ENCODE assay signal across 23 cellular contexts in genomic region chr1:11188381-11188780, GRCh38. TPM values are rescaled to one million over a fixed set of nuclear protein-coding genes. Genes with fewer than 3 reads are reported as not detected.
DNase-seq lines count a peak whose midpoint lies in the region; ATAC-seq, FAIRE-seq and TF ChIP-seq lines count a peak whose summit lies in the region.
"Had no signal": no experiment of that assay in that cellular context is flagged by ENCODE, and none has a peak within 500 bp of the region (broad histone marks: within the 10 kb centered on the region; RNA-seq: fewer than 3 reads in every experiment).

No MANE protein-coding gene starts in this region.

- H3K4me2 ChIP-seq in GM12878 (ENCODE audit: control insufficient read depth, insufficient read depth) (no peak overlapping the region), parathyroid adenoma (ENCODE audit: low read length) (no peak overlapping the region)

- POLR2A ChIA-PET in GM12878 (lab: Charles Lee), result no interaction called here

- H4K20me1 ChIP-seq in GM12878 (ENCODE audit: control insufficient read depth, insufficient read depth), result no peaks in the 10 kb centered on the region

- 93% methylated on average over 1 of the region's 1 CpG for WGBS in GM12878 (ENCODE audit: insufficient coverage, insufficient replicate concordance, low lambda C conversion rate, missing lambda C conversion rate)
- 29 to 55% (median 50%) methylated on average over 1 of the region's 1 CpG for WGBS in heart left ventricle, 4 donors

- FAIRE-seq in GM12878 (lab: Jason Lieb, UNC), result no peak
- FAIRE-seq: small intestine had no signal

- H3K79me2 ChIP-seq in GM12878 (ENCODE audit: control insufficient read depth, insufficient read depth, low read length), result no peaks in the 10 kb centered on the region
- H3K79me2 ChIP-seq in parathyroid adenoma, result no peaks in the 10 kb centered on the region

- SMC1A ChIA-PET in GM12878 (lab: Charles Lee; ENCODE audit: uncharacterized antibody, unreplicated experiment), result no interaction called here

- TF ChIP-seq EP300 in GM12878 (IDR thresholded peaks at IDR 0.05; ENCODE audit: borderline replicate concordance in 1 of 2, control insufficient read depth in 1 of 2, low read depth in 2 of 2, low read length in 2 of 2), result no peak

- H3K9ac ChIP-seq in GM12878 (ENCODE audit: control insufficient read depth, insufficient read depth, low read length) (no peak overlapping the region), parathyroid adenoma (no peak overlapping the region)

- DNase-seq in GM03348 (ENCODE audit: low spot score) (peak; percentile 52), GM12878 (ENCODE audit: low read depth, low spot score) (no peak), heart left ventricle (no peak), ascending aorta (ENCODE audit: low spot score in 2 of 2) (no peak), brain microvascular endothelial cell (no peak)
- DNase-seq in activated CD4-positive, alpha-beta T cell treated with anti-CD3 and anti-CD28 coated beads, Interleukin-2, amount 50 U/mL, for 1 hour, result no peak
- DNase-seq in effector CD8-positive, alpha-beta T cell (lab: John Stamatoyannopoulos, UW), result no peak
- DNase-seq: activated CD4-positive, CD25-positive, alpha-beta regulatory T cell treated with anti-CD3 and anti-CD28 coated beads, Interleukin-2, amount 50 U/mL, for 72 hours; activated CD8-positive, alpha-beta memory T cell treated with anti-CD3 and anti-CD28 coated beads, Interleukin-2, amount 10 ng/mL, durations not matched to agents 7 days and 5 days; AML-193; kidney glomerular epithelial cell; mucosa of descending colon; NCI-H187; NCI-H345; SHP77; small intestine; stimulated activated CD4-positive, alpha-beta T cell treated with anti-CD3 and anti-CD28 coated beads, Interleukin-4, amount 100 ng/mL, for 24 hours; T-helper 2 cell had no signal

- H3K9me3 ChIP-seq in GM12878 (replicated peaks; ENCODE audit: control insufficient read depth, insufficient read depth, low read length) (no peaks in the 10 kb centered on the region), heart left ventricle (no peaks in the 10 kb centered on the region), parathyroid adenoma (ENCODE audit: control insufficient read depth, low read length) (no peaks in the 10 kb centered on the region), ascending aorta (no peaks in the 10 kb centered on the region)
- H3K9me3 ChIP-seq: esophagus muscularis mucosa, mucosa of descending colon, suprapubic skin had no signal

- no peak overlapping the region for H2AFZ ChIP-seq in GM12878 (ENCODE audit: control insufficient read depth, low read depth, low read length)
- H2AFZ ChIP-seq in parathyroid adenoma, result peak overlapping the region; percentile 59

- RAD21 ChIA-PET in GM12878 (lab: Charles Lee; ENCODE audit: unreplicated experiment), result no interaction called here

- H3K4me3 ChIP-seq in GM12878 (no peak overlapping the region), heart left ventricle (no peak overlapping the region), parathyroid adenoma (ENCODE audit: low read depth, low read length) (no peak overlapping the region), ascending aorta (no peak overlapping the region), brain microvascular endothelial cell (ENCODE audit: low read depth, low read length) (no peak overlapping the region)
- H3K4me3 ChIP-seq: esophagus muscularis mucosa, mucosa of descending colon, suprapubic skin had no signal

- H3K27ac ChIP-seq in GM12878 (ENCODE audit: control insufficient read depth, insufficient read depth) (no peak overlapping the region), heart left ventricle (peak overlapping the region in 1 of 12 donors; percentile 13), parathyroid adenoma (peak overlapping the region; percentile 79), ascending aorta (peak overlapping the region in 1 of 2 donors; percentile 9), brain microvascular endothelial cell (no peak overlapping the region)
- H3K27ac ChIP-seq: esophagus muscularis mucosa, suprapubic skin had no signal

- no peaks in the 10 kb centered on the region for H3K27me3 ChIP-seq in GM12878 (replicated peaks in 1 of 2; ENCODE audit: control insufficient read depth in 2 of 2, insufficient read depth in 2 of 2, low read length in 1 of 2)
- H3K27me3 ChIP-seq in heart left ventricle, result no peaks in the 10 kb centered on the region
- no peaks in the 10 kb centered on the region for H3K27me3 ChIP-seq in parathyroid adenoma (ENCODE audit: control insufficient read depth, insufficient read depth, low read length)
- H3K27me3 ChIP-seq in ascending aorta, result no peaks in the 10 kb centered on the region
- no peaks in the 10 kb centered on the region for H3K27me3 ChIP-seq in brain microvascular endothelial cell (replicated peaks)
- H3K27me3 ChIP-seq: esophagus muscularis mucosa, suprapubic skin had no signal

- TF ChIP-seq CTCF in GM12878 (IDR thresholded peaks at IDR 0.05 in 2 of 3, conservative IDR thresholded peaks at IDR 0.05 in 1 of 3; ENCODE audit: control insufficient read depth in 2 of 3, extremely low read depth in 1 of 3, insufficient read depth in 1 of 3, low read depth in 3 of 3, low read length in 3 of 3), result no peak
- TF ChIP-seq CTCF in heart left ventricle (IDR thresholded peaks at IDR 0.05), result no peak
- no peak for TF ChIP-seq CTCF in parathyroid adenoma (IDR thresholded peaks at IDR 0.05)
- no peak for TF ChIP-seq CTCF in ascending aorta (IDR thresholded peaks at IDR 0.05)
- TF ChIP-seq CTCF in brain microvascular endothelial cell (IDR thresholded peaks at IDR 0.05; ENCODE audit: low read depth, low read length, missing control alignments), result no peak

- intact Hi-C loops in GM12878 (cut with micrococcal nuclease; ENCODE audit: unreplicated experiment) (no loop called here), heart left ventricle (cut with DNase I) (no loop called here), ascending aorta (cut with DNase I) (no loop called here)

- H3K4me1 ChIP-seq in GM12878 (ENCODE audit: control insufficient read depth, insufficient read depth, low read length), result no peaks in the 10 kb centered on the region
- peaks cover 0 to 30% (median 14%) of the 10 kb centered on the region in 12 donors for H3K4me1 ChIP-seq in heart left ventricle
- peaks cover 6% of the 10 kb centered on the region for H3K4me1 ChIP-seq in parathyroid adenoma
- no peaks in the 10 kb centered on the region for H3K4me1 ChIP-seq in ascending aorta
- H3K4me1 ChIP-seq: suprapubic skin had no signal

- ATAC-seq in GM12878, result no peak
- peak in 3 of 4 donors; percentile 66 to 77 (median 74) for ATAC-seq in heart left ventricle
- ATAC-seq: activated CD8-positive, alpha-beta memory T cell treated with anti-CD3 and anti-CD28 coated beads, Interleukin-2, amount 10 ng/mL, durations not matched to agents 7 days and 5 days; mucosa of descending colon had no signal

- TF ChIP-seq POLR2A in GM12878 (IDR thresholded peaks at IDR 0.05; ENCODE audit: low read depth, low read length) (no peak), heart left ventricle (IDR thresholded peaks at IDR 0.05) (no peak)

- peaks cover 10 to 26% of the 10 kb centered on the region in 2 experiments for H3K36me3 ChIP-seq in GM12878 (ENCODE audit: control insufficient read depth in 2 of 2, insufficient read depth in 2 of 2, low read length in 1 of 2)
- H3K36me3 ChIP-seq in heart left ventricle, result peaks cover 0 to 70% (median 55%) of the 10 kb centered on the region in 9 donors
- H3K36me3 ChIP-seq in parathyroid adenoma (ENCODE audit: control insufficient read depth, insufficient read depth, low read length), result no peaks in the 10 kb centered on the region
- H3K36me3 ChIP-seq in ascending aorta, result peaks cover 23 to 26% of the 10 kb centered on the region in 2 donors
- H3K36me3 ChIP-seq in brain microvascular endothelial cell (replicated peaks), result peaks cover 28% of the 10 kb centered on the region

- CTCF ChIA-PET in GM12878 (lab: Yijun Ruan, JAX), result interaction anchor here (0.6 kb wide), 1 partner anchor 19 kb away, joined by 4 read pairs; no protein-coding TSS in a partner anchor

- TF ChIP-seq RAD21 in GM12878 (IDR thresholded peaks at IDR 0.05; ENCODE audit: insufficient read depth, low read depth, low read length), result no peak

- BruUV-seq in GM12878 (replicated peaks; lab: Mats Ljungman, UMichigan), result no TSS peak

- in situ Hi-C loops in GM12878 (cut with MboI) (no loop called here), brain microvascular endothelial cell (cut with HindIII; ENCODE audit: low pct_ligation_motif_present, low sequenced_read_pairs) (no loop called here)

TF ChIP-seq in GM12878, 131 proteins besides CTCF, POLR2A, EP300 and RAD21 (continues in another document):
- peak; percentile 46; the same call in 1 of the 2 replicates for TF ChIP-seq RFX5 (IDR thresholded peaks at IDR 0.05; ENCODE audit: low read depth, low read length)

RNA-seq across cellular contexts. Expression of gene ANGPTL7, which starts 0.8 kb away (rescaled TPM):
- not detected in 2 replicates for total RNA-seq in GM12878 (2013; cell fraction: nucleolus; rRNA removed)
- total RNA-seq in GM12878 (2014; rRNA removed) (not detected in 2 replicates), GM12878 (2014; rRNA removed; fragmentation: Illumina TruSeq; extraction: Trizol) (not detected in 2 replicates), GM12878 (2021) (not detected in 2 replicates), heart left ventricle (1 to 10 TPM in 4 of 9 donors, under 1 TPM in 4, not detected in 1; 0.21 to 2.6 (median 1.0) TPM), ascending aorta (2.0 TPM)
- not detected for polyA plus RNA-seq in GM12878 (2011; ENCODE audit: low read depth)
- polyA plus RNA-seq in GM12878 (2011; rRNA removed) (not detected in 2 replicates), GM12878 (2014; fragmentation: Illumina TruSeq; extraction: Trizol) (not detected in 2 replicates), GM12878 (2014; fragmentation: Nextera tagmentation; extraction: Ambion mirVana) (not detected), GM12878 (2014; rRNA removed) (not detected in 2 replicates), GM12878 (2016; fragmentation: Nextera tagmentation; extraction: Ambion mirVana) (under 1 TPM in 1 of 2 experiments, not detected in 1; 0.09 TPM), heart left ventricle (under 1 TPM; 0.15 to 0.27 TPM)
- polyA plus RNA-seq in GM12878 (2011; cell fraction: cytosol; rRNA removed), result not detected in 2 replicates
- not detected in 2 replicates for polyA plus RNA-seq in GM12878 (2011; cell fraction: nucleus; rRNA removed)
- polyA plus RNA-seq in GM12878 (2012), result 0.06 and 0.07 TPM in 2 replicates
- polyA minus RNA-seq in GM12878 (2011; rRNA and poly(A)+ RNA removed), result not detected in 2 replicates
- not detected in 2 replicates for polyA minus RNA-seq in GM12878 (2011; cell fraction: cytosol; rRNA and poly(A)+ RNA removed)
- polyA minus RNA-seq in GM12878 (2011; cell fraction: nucleus; rRNA and poly(A)+ RNA removed), result not detected in 2 replicates
- total RNA-seq: activated CD8-positive, alpha-beta memory T cell treated with anti-CD3 and anti-CD28 coated beads, Interleukin-2, amount 10 ng/mL, durations not matched to agents 7 days and 5 days; dermis microvascular lymphatic vessel endothelial cell; osteocyte had no signal
